ENCODE assay signal across 33 cellular contexts in genomic region chr16:311725-312124, GRCh38. TPM values are rescaled to one million over a fixed set of nuclear protein-coding genes. Genes with fewer than 3 reads are reported as not detected.
"Had no signal": no experiment of that assay in that cellular context is flagged by ENCODE, and none has a peak within 500 bp of the region (broad histone marks: within the 10 kb centered on the region; RNA-seq: fewer than 3 reads in every experiment).

No MANE protein-coding gene starts in this region.

- H3K27ac Mint-ChIP-seq: nephron; stimulated activated naive CD8-positive, alpha-beta T cell treated with anti-CD3 and anti-CD28 coated beads, Interleukin-15, Interleukin-2, amounts not matched to agents 100 ng/mL and 50 ng/mL, for 24 hours had no signal

- H3K9me3 Mint-ChIP-seq: naive thymus-derived CD8-positive, alpha-beta T cell; nephron; neural crest cell; stimulated activated naive CD8-positive, alpha-beta T cell treated with anti-CD3 and anti-CD28 coated beads, Interleukin-15, Interleukin-2, amounts not matched to agents 100 ng/mL and 50 ng/mL, for 24 hours had no signal

- H3K4me1 ChIP-seq: lower lobe of right lung, prostate gland, tibial artery, upper lobe of right lung had no signal

- DNase-seq: head of caudate nucleus; hippocampal formation; kidney; left colon; left lung; lower lobe of right lung; mammary epithelial cell; mesenchymal stem cell; naive thymus-derived CD8-positive, alpha-beta T cell; occipital lobe; ovary; retina; stimulated activated CD4-positive, alpha-beta T cell treated with anti-CD3 and anti-CD28 coated beads, Interleukin-2, amount 100 ng/mL, for 48 hours; stimulated activated CD4-positive, alpha-beta T cell treated with anti-CD3 and anti-CD28 coated beads, Interleukin-4, amount 100 ng/mL, for 4 hours; stimulated activated CD8-positive, alpha-beta memory T cell treated with anti-CD3 and anti-CD28 coated beads, Interleukin-4, amount 100 ng/mL, for 48 hours; stimulated activated naive CD4-positive, alpha-beta T cell; tibial artery; trophoblast cell; upper lobe of right lung had no signal

- H3K27me3 Mint-ChIP-seq: naive thymus-derived CD8-positive, alpha-beta T cell; stimulated activated naive CD8-positive, alpha-beta T cell treated with anti-CD3 and anti-CD28 coated beads, Interleukin-15, Interleukin-2, amounts not matched to agents 100 ng/mL and 50 ng/mL, for 24 hours had no signal

- H3K4me1 Mint-ChIP-seq: nephron had no signal

- FAIRE-seq: islet of Langerhans, kidney, urothelium cell line had no signal

- H3K4me3 Mint-ChIP-seq: nephron; neural crest cell; stimulated activated naive CD8-positive, alpha-beta T cell treated with anti-CD3 and anti-CD28 coated beads, Interleukin-15, Interleukin-2, amounts not matched to agents 100 ng/mL and 50 ng/mL, for 24 hours had no signal

- H3K4me3 ChIP-seq: left lung, lower lobe of right lung, ovary, prostate gland, skin epidermis, suprapubic skin, thoracic aorta, tibial artery, upper lobe of right lung had no signal

- H3K9me3 ChIP-seq: left lung, lower lobe of right lung, neutrophil, ovary, prostate gland, suprapubic skin, thoracic aorta, tibial artery, upper lobe of right lung had no signal

- H3K27me3 ChIP-seq: left lung, neutrophil, ovary, suprapubic skin, tibial artery, upper lobe of right lung had no signal

- H3K36me3 ChIP-seq: ovary, prostate gland had no signal

- ATAC-seq: left colon; left lung; lower lobe of right lung; naive thymus-derived CD8-positive, alpha-beta T cell; right cardiac atrium; sciatic nerve; upper lobe of right lung had no signal

- H3K27ac ChIP-seq: left lung, lower lobe of right lung, neutrophil, ovary, prostate gland, skin epidermis, suprapubic skin, thoracic aorta, tibial artery, upper lobe of right lung had no signal

RNA-seq across cellular contexts. Expression of gene PDIA2, which starts 28.8 kb away (rescaled TPM):
- total RNA-seq: kidney, lower lobe of right lung, mammary epithelial cell, suprapubic skin had no signal
- polyA plus RNA-seq: mammary epithelial cell; naive thymus-derived CD8-positive, alpha-beta T cell had no signal

RNA-seq across cellular contexts. Expression of gene ARHGDIG, which starts 31.3 kb away (rescaled TPM):
- total RNA-seq: lower lobe of right lung, mammary epithelial cell, subcutaneous adipose tissue, suprapubic skin, thoracic aorta had no signal
- polyA plus RNA-seq: liver; mammary epithelial cell; naive thymus-derived CD8-positive, alpha-beta T cell had no signal

RNA-seq across cellular contexts. Expression of gene RGS11, which starts 36.0 kb away (rescaled TPM):
- total RNA-seq: naive thymus-derived CD8-positive, alpha-beta T cell had no signal
- polyA plus RNA-seq: naive thymus-derived CD8-positive, alpha-beta T cell had no signal
